10 cellular contexts compared by ENCODE assay signal in genomic region chr10:71323407-71323806, GRCh38. TPM values are rescaled to one million over a fixed set of nuclear protein-coding genes. Genes with fewer than 3 reads are reported as not detected.
DNase-seq lines count a peak whose midpoint lies in the region; FAIRE-seq and TF ChIP-seq lines count a peak whose summit lies in the region.
"Had no signal": no experiment of that assay in that cellular context is flagged by ENCODE, and none has a peak within 500 bp of the region (broad histone marks: within the 10 kb centered on the region; RNA-seq: fewer than 3 reads in every experiment).

No MANE protein-coding gene starts in this region.

- TF ChIP-seq CTCF in fibroblast of villous mesenchyme (IDR thresholded peaks at IDR 0.05; ENCODE audit: insufficient read depth, low read depth, low read length): no peak

- no peak overlapping the region for H3K4me3 ChIP-seq in fibroblast of villous mesenchyme (ENCODE audit: low read depth, low read length)

- DNase-seq in COLO829 (ENCODE audit: low spot score): peak; percentile 40
- DNase-seq in GM19239 (ENCODE audit: insufficient read length, low spot score): no peak
- DNase-seq in RPMI7951 (ENCODE audit: low read depth): peak; percentile 20
- peak; percentile 19 for DNase-seq in fibroblast of villous mesenchyme (ENCODE audit: low read depth)
- DNase-seq in activated CD8-positive, alpha-beta memory T cell treated with anti-CD3 and anti-CD28 coated beads for 24 hours: no peak
- no peak for DNase-seq in amygdala (lab: John Stamatoyannopoulos, UW)
- no peak for DNase-seq in Ammon's horn (ENCODE audit: low spot score)
- DNase-seq: activated effector memory CD4-positive, alpha-beta T cell treated with Interleukin-2 at 50 U/mL for 16 hours; left cardiac atrium; NCI-H2081 treated with DMSO at 0.1 percent for 48 hours had no signal

- peak; percentile 40 for FAIRE-seq in GM19239 (lab: Jason Lieb, UNC)

RNA-seq across cellular contexts. Expression of gene SLC29A3, which starts 4.3 kb away (rescaled TPM):
- total RNA-seq in RPMI7951 (2014; rRNA removed; shearing (Covaris generic)): 0.39 and 1.2 TPM in 2 replicates
- 1.6 and 2.2 TPM in 2 replicates for total RNA-seq in fibroblast of villous mesenchyme

Comparison
In these comparisons a context has a peak if more than half of its experiments do, and no peak if none do; other contexts are left out.
1. DNase-seq: peak in COLO829 (single experiment), RPMI7951 (single experiment) and fibroblast of villous mesenchyme (single experiment); none in GM19239 (single experiment), activated CD8-positive, alpha-beta memory T cell treated with anti-CD3 and anti-CD28 coated beads for 24 hours (single experiment), amygdala (0 of 56) and Ammon's horn (single experiment).